In the genomic region with DNA sequence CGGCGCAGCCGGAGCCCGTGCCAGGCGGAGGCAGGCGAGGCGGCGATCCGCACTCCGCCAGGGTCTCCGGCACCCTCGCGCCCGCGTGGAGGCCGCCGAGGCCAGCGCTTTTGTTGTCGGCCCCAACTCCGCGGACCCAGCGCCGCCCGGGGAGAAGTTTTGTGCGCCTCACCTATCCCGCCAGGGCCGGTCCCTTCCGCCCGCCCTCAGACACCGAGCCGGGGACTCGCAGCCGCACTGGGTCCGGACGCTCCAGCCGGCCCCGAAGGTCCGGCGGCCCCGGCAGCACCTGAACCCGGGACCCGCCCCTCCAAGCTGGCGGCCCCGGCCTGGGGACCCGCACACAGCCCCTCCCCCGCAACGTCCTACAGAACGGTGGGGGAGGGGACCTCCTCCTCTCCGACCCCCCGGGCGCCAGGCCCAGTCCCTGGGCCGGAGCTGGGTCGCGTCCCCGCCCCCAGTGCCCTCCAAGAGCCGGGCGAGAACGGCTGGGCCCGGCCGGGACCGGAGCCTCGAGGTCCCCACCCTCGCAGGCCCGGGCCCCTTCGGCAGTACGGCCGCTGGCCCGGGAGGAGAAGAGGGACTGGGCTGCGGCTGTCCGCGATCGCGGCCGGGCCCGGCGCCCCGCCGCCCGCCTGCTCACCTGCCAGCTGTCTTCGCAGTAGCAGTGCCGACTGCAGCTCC, we compare ENCODE assay signal across 1 cellular context.
TF ChIP-seq lines count a peak whose summit lies in the region.

No MANE protein-coding gene starts in this region.

TF ChIP-seq in HepG2, 621 proteins besides CTCF, POLR2A, EP300 and RAD21 (continued from another document and continues in another):
- no peak for TF ChIP-seq ZNF704 (CRISPR knock-in tag; IDR thresholded peaks at IDR 0.05; ENCODE audit: borderline replicate concordance)
- TF ChIP-seq ZNF101 (CRISPR knock-in tag; IDR thresholded peaks at IDR 0.05; ENCODE audit: borderline replicate concordance, low read depth): no peak
- TF ChIP-seq SSRP1 (CRISPR knock-in tag; IDR thresholded peaks at IDR 0.05): no peak
- TF ChIP-seq NONO (IDR thresholded peaks at IDR 0.05): no peak
- TF ChIP-seq NONO (CRISPR knock-in tag; conservative IDR thresholded peaks at IDR 0.05): no peak; the same call in 1 of the 2 replicates
- no peak for TF ChIP-seq ZNF44 (CRISPR knock-in tag; IDR thresholded peaks at IDR 0.05)
- no peak for TF ChIP-seq PREB (CRISPR knock-in tag; IDR thresholded peaks at IDR 0.05)
- no peak for TF ChIP-seq ZFP62 (CRISPR knock-in tag; IDR thresholded peaks at IDR 0.05)
- no peak for TF ChIP-seq ZFP1 (CRISPR knock-in tag; IDR thresholded peaks at IDR 0.05)
- no peak for TF ChIP-seq ZBTB33 (CRISPR knock-in tag; IDR thresholded peaks at IDR 0.05)
- TF ChIP-seq RXRB (CRISPR knock-in tag; IDR thresholded peaks at IDR 0.05; ENCODE audit: borderline replicate concordance): no peak
- TF ChIP-seq ZSCAN31 (CRISPR knock-in tag; IDR thresholded peaks at IDR 0.05; ENCODE audit: low read depth): no peak
- TF ChIP-seq ZNF253 (CRISPR knock-in tag; IDR thresholded peaks at IDR 0.05; ENCODE audit: borderline replicate concordance): no peak
- TF ChIP-seq SP4 (CRISPR knock-in tag; IDR thresholded peaks at IDR 0.05): no peak
- peak; percentile 33 for TF ChIP-seq U2AF1 (optimal IDR thresholded peaks at IDR 0.05; ENCODE audit: low read depth, low read length)
- no peak for TF ChIP-seq ZNF850 (CRISPR knock-in tag; conservative IDR thresholded peaks at IDR 0.05)
- peak; percentile 57; the same call in 1 of the 2 replicates for TF ChIP-seq TMF1 (CRISPR knock-in tag; IDR thresholded peaks at IDR 0.05; ENCODE audit: low read depth)
- no peak for TF ChIP-seq FOSL2 (CRISPR knock-in tag; IDR thresholded peaks at IDR 0.05)
- TF ChIP-seq ZNF749 (CRISPR knock-in tag; IDR thresholded peaks at IDR 0.05; ENCODE audit: borderline replicate concordance): no peak
- no peak for TF ChIP-seq NFE2L2 (IDR thresholded peaks at IDR 0.05; ENCODE audit: low read length)
- no peak for TF ChIP-seq PITX1 (CRISPR knock-in tag; IDR thresholded peaks at IDR 0.05)
- TF ChIP-seq ZNF224 (CRISPR knock-in tag; IDR thresholded peaks at IDR 0.05): no peak
- TF ChIP-seq ZBTB20 (CRISPR knock-in tag; IDR thresholded peaks at IDR 0.05; ENCODE audit: borderline replicate concordance, low read depth): no peak
- TF ChIP-seq ZNF629 (CRISPR knock-in tag; conservative IDR thresholded peaks at IDR 0.05): no peak
- TF ChIP-seq STAT6 (CRISPR knock-in tag; IDR thresholded peaks at IDR 0.05; ENCODE audit: borderline replicate concordance): no peak
- TF ChIP-seq SP2 (CRISPR knock-in tag; IDR thresholded peaks at IDR 0.05): no peak
- TF ChIP-seq HIVEP1 (CRISPR knock-in tag; IDR thresholded peaks at IDR 0.05): no peak
- TF ChIP-seq ZNF124 (CRISPR knock-in tag; IDR thresholded peaks at IDR 0.05): no peak
- no peak for TF ChIP-seq TCF7 (IDR thresholded peaks at IDR 0.05; ENCODE audit: low read depth)
- no peak for TF ChIP-seq TRIM24 (CRISPR knock-in tag; IDR thresholded peaks at IDR 0.05)
- TF ChIP-seq JARID2 (CRISPR knock-in tag; IDR thresholded peaks at IDR 0.05; ENCODE audit: insufficient replicate concordance): no peak
- TF ChIP-seq ZFYVE20 (CRISPR knock-in tag; IDR thresholded peaks at IDR 0.05; ENCODE audit: borderline replicate concordance, low read depth): no peak
- TF ChIP-seq NR2C2 (CRISPR knock-in tag; IDR thresholded peaks at IDR 0.05; ENCODE audit: borderline replicate concordance): no peak
- no peak for TF ChIP-seq NR3C1 (CRISPR knock-in tag; IDR thresholded peaks at IDR 0.05)
- TF ChIP-seq HDAC2 (CRISPR knock-in tag; IDR thresholded peaks at IDR 0.05): no peak
- no peak for TF ChIP-seq HOXA9 (CRISPR knock-in tag; IDR thresholded peaks at IDR 0.05; ENCODE audit: borderline replicate concordance)
- TF ChIP-seq MTA3 (CRISPR knock-in tag; IDR thresholded peaks at IDR 0.05): no peak
- TF ChIP-seq ZXDC (CRISPR knock-in tag; IDR thresholded peaks at IDR 0.05): no peak
- peak; percentile 74 for TF ChIP-seq AGO2 (optimal IDR thresholded peaks at IDR 0.05; ENCODE audit: low read depth, low read length)
- TF ChIP-seq ZNF280D (CRISPR knock-in tag; IDR thresholded peaks at IDR 0.05): no peak
- peak; percentile 19 to 42; a peak in 3 of 4 replicates for TF ChIP-seq HMGXB4 (CRISPR knock-in tag; IDR thresholded peaks at IDR 0.05; ENCODE audit: borderline replicate concordance in 1 of 2, low read depth in 1 of 2)
- TF ChIP-seq ZNF292 (CRISPR knock-in tag; IDR thresholded peaks at IDR 0.05; ENCODE audit: borderline replicate concordance, low read depth): no peak
- no peak for TF ChIP-seq FIP1L1 (IDR thresholded peaks at IDR 0.05; ENCODE audit: borderline replicate concordance, insufficient read depth, low read depth, low read length)
- TF ChIP-seq ZFP36 (IDR thresholded peaks at IDR 0.05; ENCODE audit: borderline replicate concordance, low read depth, low read length, partially characterized antibody): no peak
- TF ChIP-seq, protein P1, sequence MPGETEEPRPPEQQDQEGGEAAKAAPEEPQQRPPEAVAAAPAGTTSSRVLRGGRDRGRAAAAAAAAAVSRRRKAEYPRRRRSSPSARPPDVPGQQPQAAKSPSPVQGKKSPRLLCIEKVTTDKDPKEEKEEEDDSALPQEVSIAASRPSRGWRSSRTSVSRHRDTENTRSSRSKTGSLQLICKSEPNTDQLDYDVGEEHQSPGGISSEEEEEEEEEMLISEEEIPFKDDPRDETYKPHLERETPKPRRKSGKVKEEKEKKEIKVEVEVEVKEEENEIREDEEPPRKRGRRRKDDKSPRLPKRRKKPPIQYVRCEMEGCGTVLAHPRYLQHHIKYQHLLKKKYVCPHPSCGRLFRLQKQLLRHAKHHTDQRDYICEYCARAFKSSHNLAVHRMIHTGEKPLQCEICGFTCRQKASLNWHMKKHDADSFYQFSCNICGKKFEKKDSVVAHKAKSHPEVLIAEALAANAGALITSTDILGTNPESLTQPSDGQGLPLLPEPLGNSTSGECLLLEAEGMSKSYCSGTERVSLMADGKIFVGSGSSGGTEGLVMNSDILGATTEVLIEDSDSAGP (CRISPR knock-in tag; IDR thresholded peaks at IDR 0.05; ENCODE audit: borderline replicate concordance): no peak
- TF ChIP-seq ZNF232 (CRISPR knock-in tag; IDR thresholded peaks at IDR 0.05; ENCODE audit: borderline replicate concordance): no peak
- no peak for TF ChIP-seq REPIN1 (CRISPR knock-in tag; IDR thresholded peaks at IDR 0.05; ENCODE audit: borderline replicate concordance, low read depth)
- 0 out of 2 replicates have a peak, but pooled peaks have one; percentile 23 for TF ChIP-seq NKX3-1 (CRISPR knock-in tag; IDR thresholded peaks at IDR 0.05)
- no peak for TF ChIP-seq ZNF766 (CRISPR knock-in tag; IDR thresholded peaks at IDR 0.05; ENCODE audit: borderline replicate concordance)
